18 cellular contexts compared by ENCODE assay signal in the genomic region with DNA sequence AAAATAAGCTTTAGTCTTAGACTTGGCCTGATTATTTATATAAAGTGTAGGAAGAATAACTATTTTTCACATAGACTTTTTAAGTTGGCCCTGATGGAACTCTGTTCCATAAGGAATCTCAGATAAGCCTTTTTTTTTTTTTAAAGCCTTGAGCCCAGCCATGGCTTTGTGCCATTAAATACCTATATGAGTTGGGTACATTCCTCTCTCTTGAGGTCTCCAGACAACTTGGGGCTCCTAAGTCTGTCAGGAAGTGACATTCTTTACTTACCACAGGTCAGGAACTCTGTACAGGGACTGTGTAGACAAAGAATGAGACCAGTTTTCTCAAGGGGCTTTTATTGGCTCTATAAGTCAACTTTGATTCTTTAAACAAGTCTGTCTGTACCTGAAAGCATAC. TPM values are rescaled to one million over a fixed set of nuclear protein-coding genes. Genes with fewer than 3 reads are reported as not detected.
DNase-seq lines count a peak whose midpoint lies in the region; ATAC-seq, FAIRE-seq and TF ChIP-seq lines count a peak whose summit lies in the region.
"Had no signal": no experiment of that assay in that cellular context is flagged by ENCODE, and none has a peak within 500 bp of the region (broad histone marks: within the 10 kb centered on the region; RNA-seq: fewer than 3 reads in every experiment).

No MANE protein-coding gene starts in this region.

- H3K9ac ChIP-seq in endothelial cell of umbilical vein (replicated peaks; ENCODE audit: extremely low read depth, insufficient read depth, low read length), result no peak overlapping the region

- no peaks in the 10 kb centered on the region for H3K9me1 ChIP-seq in endothelial cell of umbilical vein (replicated peaks; ENCODE audit: control insufficient read depth, extremely low read depth, insufficient read depth, low read length)

- ATAC-seq in RWPE2 (ENCODE audit: low read depth), result no peak

- H3K79me2 ChIP-seq in endothelial cell of umbilical vein (ENCODE audit: control insufficient read depth, insufficient read depth, low read length), result no peaks in the 10 kb centered on the region

- no peaks in the 10 kb centered on the region for H4K20me1 ChIP-seq in endothelial cell of umbilical vein (replicated peaks; ENCODE audit: control insufficient read depth, extremely low read depth, insufficient read depth, low read length)

- POLR2A ChIA-PET in endothelial cell of umbilical vein (lab: Charles Lee), result no interaction called here

- H3K4me3 ChIP-seq in RWPE2 (ENCODE audit: severe bottlenecking) (no peak overlapping the region), endothelial cell of umbilical vein (replicated peaks in 1 of 3; ENCODE audit: insufficient read depth in 1 of 3, low read depth in 1 of 3, low read length in 3 of 3) (no peak overlapping the region), retinal pigment epithelial cell (ENCODE audit: low read length) (no peak overlapping the region)
- H3K4me3 ChIP-seq: HAP-1, Peyer's patch had no signal

- dilution Hi-C loops in endothelial cell of umbilical vein (cut with MboI; ENCODE audit: extremely low pct_ligation_motif_present, low sequenced_read_pairs), result no loop called here

- H3K27me3 ChIP-seq in RWPE2 (ENCODE audit: insufficient read depth, poor library complexity, severe bottlenecking) (no peaks in the 10 kb centered on the region), endothelial cell of umbilical vein (ENCODE audit: control insufficient read depth in 2 of 2, insufficient read depth in 2 of 2, low read length in 2 of 2) (no peaks in the 10 kb centered on the region)
- H3K27me3 ChIP-seq: Peyer's patch had no signal

- H2AFZ ChIP-seq in endothelial cell of umbilical vein (ENCODE audit: low read depth, low read length), result no peak overlapping the region

- DNase-seq in HS-27A (ENCODE audit: low read depth), result peak; percentile 66
- no peak for DNase-seq in RWPE2 (ENCODE audit: low spot score)
- DNase-seq in endothelial cell of umbilical vein (ENCODE audit: low read depth, low spot score), result peak; percentile 77
- DNase-seq in retinal pigment epithelial cell (ENCODE audit: low read depth), result peak; percentile 70
- no peak for DNase-seq in activated T-helper 1 cell treated with anti-CD3 and anti-CD28 coated beads, Interleukin-12 subunit alpha, Interleukin-12 subunit beta, Interleukin-2, Interleukin-4 antibody, amounts not matched to agents 30 ng/mL and 10 ng/mL and 1 ng/mL, durations not matched to agents 14 hours and 24 hours and 36 hours (ENCODE audit: low spot score)
- DNase-seq in activated naive CD4-positive, alpha-beta T cell treated with Interleukin-2 at 50 U/mL for 16 hours, result no peak
- DNase-seq in NCI-H2227 (lab: John Stamatoyannopoulos, UW; ENCODE audit: unreplicated experiment), result no peak
- DNase-seq: Calu3; CD4-positive, alpha-beta T cell; DMS53; NCI-H1436; NCI-H2029; NCI-H2171; NCI-H774; Peyer's patch; SIG-M5 had no signal

- no peak for TF ChIP-seq POLR2A in endothelial cell of umbilical vein (IDR thresholded peaks at IDR 0.05; ENCODE audit: low read depth, low read length)

- H3K4me3 Mint-ChIP-seq in activated T-helper 1 cell treated with anti-CD3 and anti-CD28 coated beads, Interleukin-12 subunit alpha, Interleukin-12 subunit beta, Interleukin-2, Interleukin-4 antibody, amounts not matched to agents 30 ng/mL and 10 ng/mL and 1 ng/mL, durations not matched to agents 14 hours and 24 hours and 36 hours, result no peak overlapping the region
- H3K4me3 Mint-ChIP-seq: B cell; CD4-positive, alpha-beta T cell had no signal

- peak overlapping the region; percentile 50 for H3K27ac ChIP-seq in RWPE2 (ENCODE audit: poor library complexity, severe bottlenecking)
- peak overlapping the region; percentile 71 for H3K27ac ChIP-seq in endothelial cell of umbilical vein (ENCODE audit: insufficient read depth, low read depth, low read length)
- H3K27ac ChIP-seq: Peyer's patch had no signal

- CTCF ChIA-PET in endothelial cell of umbilical vein (lab: Charles Lee), result interaction anchor here (1.4 to 1.8 kb wide), 2 partner anchors 15 to 27 kb away, joined by 3 to 7 read pairs; no protein-coding TSS in a partner anchor

- intact Hi-C loops in endothelial cell of umbilical vein (cut with micrococcal nuclease), result loop anchor here (2.0 kb wide), 1 partner anchor 56 kb away; no protein-coding TSS in a partner anchor
- intact Hi-C loops in activated T-helper 1 cell treated with anti-CD3 and anti-CD28 coated beads, Interleukin-12 subunit alpha, Interleukin-12 subunit beta, Interleukin-2, Interleukin-4 antibody, amounts not matched to agents 30 ng/mL and 10 ng/mL and 1 ng/mL, durations not matched to agents 14 hours and 24 hours and 36 hours (cut with micrococcal nuclease), result no loop called here

- no peaks in the 10 kb centered on the region for H3K4me1 Mint-ChIP-seq in activated T-helper 1 cell treated with anti-CD3 and anti-CD28 coated beads, Interleukin-12 subunit alpha, Interleukin-12 subunit beta, Interleukin-2, Interleukin-4 antibody, amounts not matched to agents 30 ng/mL and 10 ng/mL and 1 ng/mL, durations not matched to agents 14 hours and 24 hours and 36 hours (ENCODE audit: low read depth)
- H3K4me1 Mint-ChIP-seq: B cell had no signal

- no peaks in the 10 kb centered on the region for H3K27me3 Mint-ChIP-seq in activated T-helper 1 cell treated with anti-CD3 and anti-CD28 coated beads, Interleukin-12 subunit alpha, Interleukin-12 subunit beta, Interleukin-2, Interleukin-4 antibody, amounts not matched to agents 30 ng/mL and 10 ng/mL and 1 ng/mL, durations not matched to agents 14 hours and 24 hours and 36 hours (ENCODE audit: insufficient read depth)
- H3K27me3 Mint-ChIP-seq: B cell had no signal

- no peak overlapping the region for H3K27ac Mint-ChIP-seq in activated T-helper 1 cell treated with anti-CD3 and anti-CD28 coated beads, Interleukin-12 subunit alpha, Interleukin-12 subunit beta, Interleukin-2, Interleukin-4 antibody, amounts not matched to agents 30 ng/mL and 10 ng/mL and 1 ng/mL, durations not matched to agents 14 hours and 24 hours and 36 hours
- H3K27ac Mint-ChIP-seq: B cell; CD4-positive, alpha-beta T cell had no signal

- H3K9me3 Mint-ChIP-seq in activated T-helper 1 cell treated with anti-CD3 and anti-CD28 coated beads, Interleukin-12 subunit alpha, Interleukin-12 subunit beta, Interleukin-2, Interleukin-4 antibody, amounts not matched to agents 30 ng/mL and 10 ng/mL and 1 ng/mL, durations not matched to agents 14 hours and 24 hours and 36 hours, result no peaks in the 10 kb centered on the region
- H3K9me3 Mint-ChIP-seq: CD4-positive, alpha-beta T cell had no signal

- H3K4me2 ChIP-seq in endothelial cell of umbilical vein (ENCODE audit: insufficient read depth, low read length), result no peak overlapping the region

- H3K36me3 ChIP-seq in RWPE2 (ENCODE audit: low read depth) (no peaks in the 10 kb centered on the region), endothelial cell of umbilical vein (ENCODE audit: control insufficient read depth in 2 of 2, extremely low read depth in 1 of 2, insufficient read depth in 2 of 2, low read length in 2 of 2) (no peaks in the 10 kb centered on the region)
- H3K36me3 ChIP-seq: HAP-1, Peyer's patch had no signal

- peaks cover 12% of the 10 kb centered on the region for H3K4me1 ChIP-seq in RWPE2 (ENCODE audit: insufficient read depth, poor library complexity, severe bottlenecking)
- peaks cover 9% of the 10 kb centered on the region for H3K4me1 ChIP-seq in endothelial cell of umbilical vein (ENCODE audit: control insufficient read depth, extremely low read depth, insufficient read depth, low read length)
- H3K4me1 ChIP-seq: HAP-1, Peyer's patch had no signal

- TF ChIP-seq CTCF in RWPE2 (IDR thresholded peaks at IDR 0.05; ENCODE audit: poor library complexity, severe bottlenecking) (no peak), endothelial cell of umbilical vein (IDR thresholded peaks at IDR 0.05; ENCODE audit: extremely low read depth in 1 of 2, insufficient read depth in 1 of 2, low read depth in 1 of 2, low read length in 2 of 2) (no peak), retinal pigment epithelial cell (conservative IDR thresholded peaks at IDR 0.05; ENCODE audit: low read depth, low read length) (no peak)

- H3K9me3 ChIP-seq in RWPE2 (ENCODE audit: severe bottlenecking), result peaks cover 4% of the 10 kb centered on the region
- no peaks in the 10 kb centered on the region for H3K9me3 ChIP-seq in endothelial cell of umbilical vein (replicated peaks; ENCODE audit: control insufficient read depth, insufficient read depth, low read length)
- H3K9me3 ChIP-seq: HAP-1, Peyer's patch had no signal

- no peak for FAIRE-seq in endothelial cell of umbilical vein (lab: Jason Lieb, UNC)

- no TSS peak for BruUV-seq in endothelial cell of umbilical vein (replicated peaks; lab: Mats Ljungman, UMichigan)

- H3K36me3 Mint-ChIP-seq in activated T-helper 1 cell treated with anti-CD3 and anti-CD28 coated beads, Interleukin-12 subunit alpha, Interleukin-12 subunit beta, Interleukin-2, Interleukin-4 antibody, amounts not matched to agents 30 ng/mL and 10 ng/mL and 1 ng/mL, durations not matched to agents 14 hours and 24 hours and 36 hours (ENCODE audit: low read depth), result no peaks in the 10 kb centered on the region

TF ChIP-seq in endothelial cell of umbilical vein, 7 proteins besides CTCF, POLR2A, EP300 and RAD21:
- no peak for TF ChIP-seq JUN (IDR thresholded peaks at IDR 0.05; ENCODE audit: borderline replicate concordance, insufficient read depth, insufficient read length, low read depth)
- TF ChIP-seq GATA2 (IDR thresholded peaks at IDR 0.05; ENCODE audit: insufficient read depth, insufficient read length, low read depth, low read length), result peak; percentile 38

RNA-seq across cellular contexts. Expression of a gene that starts 27.1 kb away (rescaled TPM):
- total RNA-seq in endothelial cell of umbilical vein, result 377 and 526 TPM in 2 replicates
- polyA plus RNA-seq in endothelial cell of umbilical vein, result 770 and 1,004 TPM in 2 replicates
- 668 and 889 TPM in 2 replicates for polyA plus RNA-seq in endothelial cell of umbilical vein (2011; cell fraction: cytosol; rRNA removed)
- 359 and 408 TPM in 2 replicates for polyA plus RNA-seq in endothelial cell of umbilical vein (2011; cell fraction: nucleus; rRNA removed)
- polyA plus RNA-seq in endothelial cell of umbilical vein (2012), result 431 and 488 TPM in 2 replicates
- polyA minus RNA-seq in endothelial cell of umbilical vein, result 262 and 334 TPM in 2 replicates
- polyA minus RNA-seq in endothelial cell of umbilical vein (2011; cell fraction: cytosol; rRNA and poly(A)+ RNA removed), result 3.2 TPM
- polyA minus RNA-seq in endothelial cell of umbilical vein (2011; cell fraction: nucleus; rRNA and poly(A)+ RNA removed), result 73.2 and 129 TPM in 2 replicates
- not detected in 2 replicates for total RNA-seq in activated T-helper 1 cell treated with anti-CD3 and anti-CD28 coated beads, Interleukin-12 subunit alpha, Interleukin-12 subunit beta, Interleukin-2, Interleukin-4 antibody, amounts not matched to agents 30 ng/mL and 10 ng/mL and 1 ng/mL, durations not matched to agents 14 hours and 24 hours and 36 hours
- total RNA-seq: B cell had no signal

Comparison
In these comparisons a context has a peak if more than half of its experiments do, and no peak if none do; other contexts are left out.
1. DNase-seq: peak in HS-27A (single experiment), endothelial cell of umbilical vein (single experiment) and retinal pigment epithelial cell (single experiment); none in RWPE2 (single experiment), activated T-helper 1 cell treated with anti-CD3 and anti-CD28 coated beads, Interleukin-12 subunit alpha, Interleukin-12 subunit beta, Interleukin-2, Interleukin-4 antibody, amounts not matched to agents 30 ng/mL and 10 ng/mL and 1 ng/mL, durations not matched to agents 14 hours and 24 hours and 36 hours (single experiment), activated naive CD4-positive, alpha-beta T cell treated with Interleukin-2 at 50 U/mL for 16 hours (single experiment) and NCI-H2227 (single experiment).
2. RNA of a gene that starts 27.1 kb away (total RNA-seq): 377 to 526 TPM in endothelial cell of umbilical vein; not detected in activated T-helper 1 cell treated with anti-CD3 and anti-CD28 coated beads, Interleukin-12 subunit alpha, Interleukin-12 subunit beta, Interleukin-2, Interleukin-4 antibody, amounts not matched to agents 30 ng/mL and 10 ng/mL and 1 ng/mL, durations not matched to agents 14 hours and 24 hours and 36 hours; every median in the first group is over 100 times any median in the second.